In genomic region chr1:23167353-23168078, GRCh38 we compare ENCODE assay signal across 8 cellular contexts. TPM values are rescaled to one million over a fixed set of nuclear protein-coding genes. Genes with fewer than 3 reads are reported as not detected.
DNase-seq lines count a peak whose midpoint lies in the region; ATAC-seq and TF ChIP-seq lines count a peak whose summit lies in the region.

No MANE protein-coding gene starts in this region.

- H3K36me3 ChIP-seq in DOHH2 (ENCODE audit: control insufficient read depth, low read length): no peaks in the 10 kb centered on the region
- H3K36me3 ChIP-seq in smooth muscle cell (ENCODE audit: low read depth): no peaks in the 10 kb centered on the region

- peaks cover 7% of the 10 kb centered on the region; the same call in 1 of the 2 replicates for H3F3A ChIP-seq in DOHH2 (ENCODE audit: control insufficient read depth, insufficient read depth)
- H3F3A ChIP-seq in smooth muscle cell (ENCODE audit: low read depth): peaks cover 14% of the 10 kb centered on the region

- peak overlapping the region; percentile 69 for H3K9ac ChIP-seq in smooth muscle cell (ENCODE audit: low read depth)

- H3K79me2 ChIP-seq in DOHH2 (ENCODE audit: control insufficient read depth, low read length) (peaks cover 56% of the 10 kb centered on the region), smooth muscle cell (ENCODE audit: low read depth) (peaks cover 52% of the 10 kb centered on the region)

- ATAC-seq in GM18520 (IDR thresholded peaks at IDR 0.05; ENCODE audit: unreplicated experiment): no peak

- H3K27ac ChIP-seq in DOHH2 (ENCODE audit: low read depth, low read length) (no peak overlapping the region), caudate nucleus (ENCODE audit: low read depth, low read length) (peak overlapping the region; percentile 44), smooth muscle cell (ENCODE audit: low read depth) (peak overlapping the region; percentile 91)

- H3K4me3 ChIP-seq in DOHH2 (ENCODE audit: low read length) (peak overlapping the region; percentile 78), smooth muscle cell (peak overlapping the region; percentile 98)

- peak; percentile 65 for DNase-seq in HPDE6-E6E7 (ENCODE audit: extremely low spot score)
- DNase-seq in UCSD-AML1 (lab: John Stamatoyannopoulos, UW; ENCODE audit: unreplicated experiment): peak; percentile 37
- peak in 41 of 61 donors; percentile 6 to 65 (median 39) for DNase-seq in caudate nucleus (lab: John Stamatoyannopoulos, UW)
- peak; percentile 80 for DNase-seq in islet precursor cell
- peak; percentile 23 for DNase-seq in smooth muscle cell (lab: John Stamatoyannopoulos, UW; ENCODE audit: unreplicated experiment)
- no peak for DNase-seq in NCI-H1694 treated with DMSO at 0.1 percent for 48 hours (lab: John Stamatoyannopoulos, UW)

- H2AFZ ChIP-seq in smooth muscle cell (ENCODE audit: low read depth): no peak overlapping the region

- H3K4me1 ChIP-seq in DOHH2 (ENCODE audit: control insufficient read depth, low read length): peaks cover 32% of the 10 kb centered on the region
- H3K4me1 ChIP-seq in smooth muscle cell (ENCODE audit: low read depth): peaks cover 14% of the 10 kb centered on the region

- H4K20me1 ChIP-seq in DOHH2 (ENCODE audit: control insufficient read depth, insufficient read depth, low read depth, low read length): 0 out of 2 replicates have a peak, but pooled peaks cover 11% of the 10 kb centered on the region
- H4K20me1 ChIP-seq in smooth muscle cell (ENCODE audit: low read depth): peaks cover 53% of the 10 kb centered on the region

- H3K9me3 ChIP-seq in DOHH2 (ENCODE audit: control insufficient read depth, insufficient read depth, low read length): no peaks in the 10 kb centered on the region
- H3K9me3 ChIP-seq in smooth muscle cell (replicated peaks; ENCODE audit: low read depth): no peaks in the 10 kb centered on the region

- H3K27me3 ChIP-seq in DOHH2 (ENCODE audit: control insufficient read depth, low read length) (no peaks in the 10 kb centered on the region), smooth muscle cell (ENCODE audit: low read depth) (no peaks in the 10 kb centered on the region)

- H3K4me2 ChIP-seq in DOHH2 (ENCODE audit: low read length) (peak overlapping the region; percentile 71), smooth muscle cell (peak overlapping the region; percentile 89)

- H3K9me2 ChIP-seq in DOHH2 (replicated peaks; ENCODE audit: control insufficient read depth, low read length): no peaks in the 10 kb centered on the region

- TF ChIP-seq CTCF in DOHH2 (IDR thresholded peaks at IDR 0.05; ENCODE audit: low read depth, low read length, poor library complexity, severe bottlenecking): no peak
- no peak for TF ChIP-seq CTCF in smooth muscle cell (IDR thresholded peaks at IDR 0.05; ENCODE audit: borderline replicate concordance, insufficient read depth, poor library complexity, severe bottlenecking)

- WGBS in smooth muscle cell (ENCODE audit: low lambda C conversion rate): under 1% methylated on average over 36 of the region's 45 CpGs

RNA-seq across cellular contexts. Expression of gene LUZP1, which starts 1.1 kb away (rescaled TPM):
- total RNA-seq in smooth muscle cell: 29.2 and 41.1 TPM in 2 replicates
- 39.2 and 54.5 TPM in 2 replicates for polyA plus RNA-seq in smooth muscle cell

RNA-seq across cellular contexts. Expression of gene HTR1D, which starts 49.8 kb away (rescaled TPM):
- 0.49 and 1.1 TPM in 2 replicates for total RNA-seq in smooth muscle cell
- polyA plus RNA-seq in smooth muscle cell: 0.26 and 1.1 TPM in 2 replicates
